ENCODE assay signal across 22 cellular contexts in genomic region chr22:23105919-23106853, GRCh38. TPM values are rescaled to one million over a fixed set of nuclear protein-coding genes. Genes with fewer than 3 reads are reported as not detected.
DNase-seq lines count a peak whose midpoint lies in the region; ATAC-seq and TF ChIP-seq lines count a peak whose summit lies in the region.
"Had no signal": no experiment of that assay in that cellular context is flagged by ENCODE, and none has a peak within 500 bp of the region (broad histone marks: within the 10 kb centered on the region; RNA-seq: fewer than 3 reads in every experiment).

No MANE protein-coding gene starts in this region.

- H3K9ac ChIP-seq in BLaER1 = no peak overlapping the region

- TF ChIP-seq POLR2A in GM18505 (IDR thresholded peaks at IDR 0.05; ENCODE audit: borderline replicate concordance, extremely low read depth, insufficient read depth, insufficient read length) = no peak

- H4K20me1 ChIP-seq in BLaER1 = peaks cover 93% of the 10 kb centered on the region

- peaks cover 81% of the 10 kb centered on the region for H3K4me1 ChIP-seq in BLaER1
- H3K4me1 ChIP-seq: HAP-1 had no signal

- H3K4me3 ChIP-seq in BLaER1 = no peak overlapping the region
- H3K4me3 ChIP-seq: HAP-1, upper lobe of left lung had no signal

- peak; percentile 82 for DNase-seq in mucosa of gallbladder (ENCODE audit: low spot score)
- no peak for DNase-seq in AG20443 (ENCODE audit: low spot score)
- no peak for DNase-seq in activated CD4-positive, alpha-beta T cell treated with anti-CD3 and anti-CD28 coated beads, Interleukin-2, amount 50 U/mL, for 1 hour
- no peak for DNase-seq in AG08396 (ENCODE audit: low spot score)
- DNase-seq: activated CD8-positive, alpha-beta T cell treated with anti-CD3 and anti-CD28 coated beads for 36 hours; activated effector memory CD4-positive, alpha-beta T cell treated with anti-CD3 and anti-CD28 coated beads, Interleukin-2, amount 50 U/mL, for 16 hours; brain microvascular endothelial cell; CD4-positive, CD25-positive, alpha-beta regulatory T cell; EL; mammary epithelial cell; NCI-H1105 treated with DMSO at 0.1 percent for 48 hours; stimulated activated CD8-positive, alpha-beta memory T cell treated with anti-CD3 and anti-CD28 coated beads, Interleukin-4, amount 100 ng/mL, for 48 hours; SW 1271; T1000 had no signal

- no peaks in the 10 kb centered on the region for H3K9me3 ChIP-seq in BLaER1
- H3K9me3 ChIP-seq: HAP-1, upper lobe of left lung had no signal

- H3K27me3 ChIP-seq in BLaER1 = no peaks in the 10 kb centered on the region
- H3K27me3 ChIP-seq: upper lobe of left lung had no signal

- H3K4me2 ChIP-seq in BLaER1 = peak overlapping the region; percentile 94

- no peak for TF ChIP-seq CTCF in VCaP (conservative IDR thresholded peaks at IDR 0.05)

- H3K27ac ChIP-seq in BLaER1 (peak overlapping the region; percentile 49), VCaP (peak overlapping the region; percentile 21; the same call in 1 of the 2 replicates), cingulate gyrus (ENCODE audit: low read depth, low read length) (peak overlapping the region; percentile 65)
- H3K27ac ChIP-seq: brain microvascular endothelial cell, upper lobe of left lung had no signal

- peaks cover 51% of the 10 kb centered on the region for H3K36me3 ChIP-seq in BLaER1
- H3K36me3 ChIP-seq: brain microvascular endothelial cell, HAP-1, upper lobe of left lung had no signal

- no peak for ATAC-seq in GM18505 (IDR thresholded peaks at IDR 0.05; ENCODE audit: unreplicated experiment)
- ATAC-seq: activated CD8-positive, alpha-beta T cell treated with anti-CD3 and anti-CD28 coated beads for 36 hours had no signal

RNA-seq across cellular contexts. Expression of gene RSPH14, which starts 35.6 kb away (rescaled TPM):
- 2.9 TPM for total RNA-seq in mucosa of gallbladder
- total RNA-seq: A673; activated CD8-positive, alpha-beta T cell treated with anti-CD3 and anti-CD28 coated beads for 36 hours; CD4-positive, CD25-positive, alpha-beta regulatory T cell; M059J had no signal

RNA-seq across cellular contexts. Expression of gene GNAZ, which starts 35.9 kb away (rescaled TPM):
- 119 TPM for total RNA-seq in mucosa of gallbladder

RNA-seq across cellular contexts. Expression of gene RAB36, which starts 39.1 kb away (rescaled TPM):
- total RNA-seq in mucosa of gallbladder = 22.3 TPM
